16 cellular contexts compared by ENCODE assay signal in the genomic region with DNA sequence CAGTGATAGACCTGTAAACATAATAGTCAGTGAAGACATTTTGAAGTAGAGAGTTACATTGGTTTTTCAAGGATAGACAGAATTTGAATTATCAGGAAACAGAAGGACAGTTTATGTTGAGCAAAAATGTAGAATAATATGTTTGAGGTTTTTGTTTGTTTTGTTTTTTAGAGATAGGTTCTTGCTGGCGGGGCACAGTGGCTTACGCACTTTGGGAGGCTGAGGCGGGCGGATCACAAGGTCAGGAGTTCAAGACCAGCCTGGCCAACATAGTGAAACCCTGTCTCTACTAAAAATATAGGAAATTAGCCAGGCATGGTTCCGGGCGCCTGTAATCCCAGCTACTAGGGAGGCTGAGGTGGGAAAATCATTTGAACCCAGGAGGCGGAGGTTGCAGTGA. TPM values are rescaled to one million over a fixed set of nuclear protein-coding genes. Genes with fewer than 3 reads are reported as not detected.
DNase-seq lines count a peak whose midpoint lies in the region; ATAC-seq and TF ChIP-seq lines count a peak whose summit lies in the region.
"Had no signal": no experiment of that assay in that cellular context is flagged by ENCODE, and none has a peak within 500 bp of the region (broad histone marks: within the 10 kb centered on the region; RNA-seq: fewer than 3 reads in every experiment).

No MANE protein-coding gene starts in this region.

- peaks cover 50% of the 10 kb centered on the region for H3K4me1 Mint-ChIP-seq in activated naive CD4-positive, alpha-beta T cell treated with anti-CD3 and anti-CD28 coated beads, Interleukin-2, amount 50 U/mL, for 24 hours
- H3K4me1 Mint-ChIP-seq in WTC11 (peaks cover 13% of the 10 kb centered on the region), nephron progenitor cell (no peaks in the 10 kb centered on the region)
- H3K4me1 Mint-ChIP-seq in stimulated activated effector memory CD8-positive, alpha-beta T cell treated with anti-CD3 and anti-CD28 coated beads, Interleukin-12 subunit alpha, Interleukin-12 subunit beta, amount 100 ng/mL, for 72 hours, result peaks cover 15% of the 10 kb centered on the region
- H3K4me1 Mint-ChIP-seq in activated naive CD4-positive, alpha-beta T cell treated with anti-CD3 and anti-CD28 coated beads, Interleukin-2, amount 10 ng/mL, durations not matched to agents 7 days and 5 days, result peaks cover 2% of the 10 kb centered on the region

- no peak for DNase-seq in activated naive CD4-positive, alpha-beta T cell treated with anti-CD3 and anti-CD28 coated beads, Interleukin-2, amount 50 U/mL, for 72 hours (ENCODE audit: low spot score in 2 of 2)
- DNase-seq in WTC11 (ENCODE audit: low spot score) (no peak), nephron progenitor cell (no peak)
- no peak for DNase-seq in stimulated activated effector memory CD8-positive, alpha-beta T cell treated with anti-CD3 and anti-CD28 coated beads, Interleukin-12 subunit alpha, Interleukin-12 subunit beta, amount 100 ng/mL, for 72 hours (ENCODE audit: low spot score in 2 of 2)
- DNase-seq in activated naive CD4-positive, alpha-beta T cell treated with anti-CD3 and anti-CD28 coated beads, Interleukin-2, amount 10 ng/mL, durations not matched to agents 7 days and 5 days, result no peak
- DNase-seq: CD4-positive, alpha-beta T cell; COR-L47; DMS53; MM.1S; NCI-H2029; NCI-H2227 treated with DMSO at 0.1 percent for 48 hours; NCI-H526 treated with DMSO at 0.1 percent for 48 hours; PC-9 had no signal

- CTCF ChIA-PET in WTC11 (lab: Charles Lee), result interaction anchor here (0.7 kb wide), 1 partner anchor 482 kb away, joined by 3 read pairs; no protein-coding TSS in a partner anchor
- CTCF ChIA-PET in activated naive CD4-positive, alpha-beta T cell treated with anti-CD3 and anti-CD28 coated beads, Interleukin-2, amount 10 ng/mL, durations not matched to agents 7 days and 5 days (lab: Charles Lee), result interaction anchor here (0.7 kb wide), 1 partner anchor 1411 kb away, joined by 3 read pairs; no protein-coding TSS in a partner anchor

- H3K9me3 Mint-ChIP-seq in activated naive CD4-positive, alpha-beta T cell treated with anti-CD3 and anti-CD28 coated beads, Interleukin-2, amount 50 U/mL, for 24 hours, result no peaks in the 10 kb centered on the region
- H3K9me3 Mint-ChIP-seq in activated naive CD4-positive, alpha-beta T cell treated with anti-CD3 and anti-CD28 coated beads, Interleukin-2, amount 50 U/mL, for 72 hours, result no peaks in the 10 kb centered on the region
- H3K9me3 Mint-ChIP-seq in WTC11 (no peaks in the 10 kb centered on the region), nephron progenitor cell (no peaks in the 10 kb centered on the region)
- H3K9me3 Mint-ChIP-seq in stimulated activated effector memory CD8-positive, alpha-beta T cell treated with anti-CD3 and anti-CD28 coated beads, Interleukin-12 subunit alpha, Interleukin-12 subunit beta, amount 100 ng/mL, for 72 hours, result no peaks in the 10 kb centered on the region
- H3K9me3 Mint-ChIP-seq in activated naive CD4-positive, alpha-beta T cell treated with anti-CD3 and anti-CD28 coated beads, Interleukin-2, amount 10 ng/mL, durations not matched to agents 7 days and 5 days, result no peaks in the 10 kb centered on the region
- H3K9me3 Mint-ChIP-seq: CD4-positive, alpha-beta T cell had no signal

- POLR2A ChIA-PET in WTC11 (lab: Charles Lee), result no interaction called here

- no peak for TF ChIP-seq CTCF in WTC11 (IDR thresholded peaks at IDR 0.05)
- TF ChIP-seq CTCF in nephron progenitor cell (IDR thresholded peaks at IDR 0.05), result no peak

- H3K27ac Mint-ChIP-seq in activated naive CD4-positive, alpha-beta T cell treated with anti-CD3 and anti-CD28 coated beads, Interleukin-2, amount 50 U/mL, for 24 hours, result peak overlapping the region; percentile 83
- H3K27ac Mint-ChIP-seq in activated naive CD4-positive, alpha-beta T cell treated with anti-CD3 and anti-CD28 coated beads, Interleukin-2, amount 50 U/mL, for 72 hours, result no peak overlapping the region
- H3K27ac Mint-ChIP-seq in WTC11 (peak overlapping the region; percentile 47; the same call in 1 of the 2 replicates), nephron progenitor cell (peak overlapping the region; percentile 13)
- H3K27ac Mint-ChIP-seq in stimulated activated effector memory CD8-positive, alpha-beta T cell treated with anti-CD3 and anti-CD28 coated beads, Interleukin-12 subunit alpha, Interleukin-12 subunit beta, amount 100 ng/mL, for 72 hours, result no peak overlapping the region
- no peak overlapping the region for H3K27ac Mint-ChIP-seq in activated naive CD4-positive, alpha-beta T cell treated with anti-CD3 and anti-CD28 coated beads, Interleukin-2, amount 10 ng/mL, durations not matched to agents 7 days and 5 days
- H3K27ac Mint-ChIP-seq: CD4-positive, alpha-beta T cell had no signal

- ATAC-seq in activated naive CD4-positive, alpha-beta T cell treated with anti-CD3 and anti-CD28 coated beads, Interleukin-2, amount 50 U/mL, for 72 hours, result no peak
- ATAC-seq in WTC11, result no peak
- ATAC-seq in stimulated activated effector memory CD8-positive, alpha-beta T cell treated with anti-CD3 and anti-CD28 coated beads, Interleukin-12 subunit alpha, Interleukin-12 subunit beta, amount 100 ng/mL, for 72 hours, result no peak
- no peak for ATAC-seq in HG02938 (IDR thresholded peaks at IDR 0.05; ENCODE audit: unreplicated experiment)
- ATAC-seq: Right ventricle myocardium inferior had no signal

- H3K4me3 Mint-ChIP-seq in activated naive CD4-positive, alpha-beta T cell treated with anti-CD3 and anti-CD28 coated beads, Interleukin-2, amount 50 U/mL, for 24 hours, result no peak overlapping the region
- H3K4me3 Mint-ChIP-seq in WTC11 (no peak overlapping the region), nephron progenitor cell (no peak overlapping the region)
- no peak overlapping the region for H3K4me3 Mint-ChIP-seq in stimulated activated effector memory CD8-positive, alpha-beta T cell treated with anti-CD3 and anti-CD28 coated beads, Interleukin-12 subunit alpha, Interleukin-12 subunit beta, amount 100 ng/mL, for 72 hours
- H3K4me3 Mint-ChIP-seq in activated naive CD4-positive, alpha-beta T cell treated with anti-CD3 and anti-CD28 coated beads, Interleukin-2, amount 10 ng/mL, durations not matched to agents 7 days and 5 days, result no peak overlapping the region
- H3K4me3 Mint-ChIP-seq: CD4-positive, alpha-beta T cell had no signal

- H3K27me3 Mint-ChIP-seq in activated naive CD4-positive, alpha-beta T cell treated with anti-CD3 and anti-CD28 coated beads, Interleukin-2, amount 50 U/mL, for 24 hours, result no peaks in the 10 kb centered on the region
- H3K27me3 Mint-ChIP-seq in WTC11 (ENCODE audit: low read depth) (no peaks in the 10 kb centered on the region), nephron progenitor cell (ENCODE audit: low read depth, poor library complexity) (peaks cover 1% of the 10 kb centered on the region)
- H3K27me3 Mint-ChIP-seq in activated naive CD4-positive, alpha-beta T cell treated with anti-CD3 and anti-CD28 coated beads, Interleukin-2, amount 10 ng/mL, durations not matched to agents 7 days and 5 days, result no peaks in the 10 kb centered on the region
- H3K27me3 Mint-ChIP-seq: CD4-positive, alpha-beta T cell had no signal

- peaks cover 11% of the 10 kb centered on the region for H3K36me3 Mint-ChIP-seq in activated naive CD4-positive, alpha-beta T cell treated with anti-CD3 and anti-CD28 coated beads, Interleukin-2, amount 50 U/mL, for 24 hours
- H3K36me3 Mint-ChIP-seq in activated naive CD4-positive, alpha-beta T cell treated with anti-CD3 and anti-CD28 coated beads, Interleukin-2, amount 50 U/mL, for 72 hours, result no peaks in the 10 kb centered on the region
- peaks cover 4% of the 10 kb centered on the region for H3K36me3 Mint-ChIP-seq in WTC11
- H3K36me3 Mint-ChIP-seq in nephron progenitor cell (ENCODE audit: low read depth), result peaks cover 25% of the 10 kb centered on the region
- peaks cover 25% of the 10 kb centered on the region for H3K36me3 Mint-ChIP-seq in stimulated activated effector memory CD8-positive, alpha-beta T cell treated with anti-CD3 and anti-CD28 coated beads, Interleukin-12 subunit alpha, Interleukin-12 subunit beta, amount 100 ng/mL, for 72 hours
- H3K36me3 Mint-ChIP-seq in activated naive CD4-positive, alpha-beta T cell treated with anti-CD3 and anti-CD28 coated beads, Interleukin-2, amount 10 ng/mL, durations not matched to agents 7 days and 5 days, result peaks cover 11% of the 10 kb centered on the region

TF ChIP-seq in WTC11, 78 proteins besides CTCF, POLR2A, EP300 and RAD21:
- TF ChIP-seq EMX1 (CRISPR knock-in tag; IDR thresholded peaks at IDR 0.05) (no peak), FOXP1 (CRISPR knock-in tag; IDR thresholded peaks at IDR 0.05; ENCODE audit: borderline replicate concordance) (no peak), FOXJ3 (CRISPR knock-in tag; IDR thresholded peaks at IDR 0.05; ENCODE audit: borderline replicate concordance) (no peak), MXD4 (CRISPR knock-in tag; IDR thresholded peaks at IDR 0.05; ENCODE audit: borderline replicate concordance) (no peak), ZNF263 (CRISPR knock-in tag; IDR thresholded peaks at IDR 0.05; ENCODE audit: low read depth) (no peak), TEAD4 (CRISPR knock-in tag; IDR thresholded peaks at IDR 0.05) (no peak), GRHL2 (CRISPR knock-in tag; IDR thresholded peaks at IDR 0.05; ENCODE audit: insufficient replicate concordance, severe bottlenecking) (no peak), ATF6 (CRISPR knock-in tag; IDR thresholded peaks at IDR 0.05) (no peak), SMAD3 (CRISPR knock-in tag; IDR thresholded peaks at IDR 0.05; ENCODE audit: borderline replicate concordance) (no peak), GABPB1 (CRISPR knock-in tag; IDR thresholded peaks at IDR 0.05) (no peak)

RNA-seq across cellular contexts. Expression of gene BCL2L13, which starts 35.6 kb away (rescaled TPM):
- total RNA-seq in activated naive CD4-positive, alpha-beta T cell treated with anti-CD3 and anti-CD28 coated beads, Interleukin-2, amount 50 U/mL, for 72 hours, result 10 to 100 TPM; 22.3 to 34.5 TPM
- total RNA-seq in WTC11 (2021), result 34.6 to 38.1 TPM (median 36.4 TPM) in 3 replicates

RNA-seq across cellular contexts. Expression of gene ATP6V1E1, which starts 45.6 kb away (rescaled TPM):
- total RNA-seq in activated naive CD4-positive, alpha-beta T cell treated with anti-CD3 and anti-CD28 coated beads, Interleukin-2, amount 50 U/mL, for 72 hours, result 100 to 1,000 TPM in 1 of 2 donors, 10 to 100 TPM in 1; 77.5 to 129 TPM
- 81.1 to 88.1 TPM (median 82.3 TPM) in 3 replicates for total RNA-seq in WTC11 (2021)

Comparison
In these comparisons a context has a peak if more than half of its experiments do, and no peak if none do; other contexts are left out.
1. H3K27ac Mint-ChIP-seq: peak in activated naive CD4-positive, alpha-beta T cell treated with anti-CD3 and anti-CD28 coated beads, Interleukin-2, amount 50 U/mL, for 24 hours (single experiment), WTC11 (single experiment) and nephron progenitor cell (single experiment); none in activated naive CD4-positive, alpha-beta T cell treated with anti-CD3 and anti-CD28 coated beads, Interleukin-2, amount 50 U/mL, for 72 hours (0 of 2), stimulated activated effector memory CD8-positive, alpha-beta T cell treated with anti-CD3 and anti-CD28 coated beads, Interleukin-12 subunit alpha, Interleukin-12 subunit beta, amount 100 ng/mL, for 72 hours (single experiment) and activated naive CD4-positive, alpha-beta T cell treated with anti-CD3 and anti-CD28 coated beads, Interleukin-2, amount 10 ng/mL, durations not matched to agents 7 days and 5 days (single experiment).